19 cellular contexts compared by ENCODE assay signal in the genomic region with DNA sequence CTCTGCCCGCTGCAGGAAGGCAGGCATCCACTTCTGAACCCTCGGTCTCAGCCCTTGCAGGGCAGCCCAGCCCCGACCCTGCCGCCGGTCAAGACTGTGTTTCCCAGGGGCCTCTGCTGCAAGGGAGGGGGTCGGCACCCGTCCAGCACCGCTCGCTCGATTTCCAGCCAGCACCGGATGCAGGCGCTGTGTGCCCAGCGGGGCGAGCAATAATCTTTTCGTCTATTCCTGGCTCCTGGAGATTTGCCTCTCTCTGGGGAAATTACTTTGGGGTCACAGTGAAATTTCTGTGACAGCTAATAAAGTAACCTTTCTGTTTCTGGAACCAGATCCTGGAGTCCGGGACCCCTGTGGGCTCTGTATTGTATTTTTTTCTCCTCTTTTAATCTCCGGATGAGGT.
DNase-seq lines count a peak whose midpoint lies in the region; ATAC-seq and TF ChIP-seq lines count a peak whose summit lies in the region.
"Had no signal": no experiment of that assay in that cellular context is flagged by ENCODE, and none has a peak within 500 bp of the region (broad histone marks: within the 10 kb centered on the region; RNA-seq: fewer than 3 reads in every experiment).

No MANE protein-coding gene starts in this region.

- DNase-seq in Right ventricle myocardium inferior (ENCODE audit: missing footprints) = no peak
- no peak for DNase-seq in cardiac septum (ENCODE audit: low spot score)
- DNase-seq in heart left ventricle = peak; percentile 64 to 81 (median 78)
- no peak for DNase-seq in nephron progenitor cell
- peak; percentile 57 to 70 for DNase-seq in aorta
- no peak for DNase-seq in DMS53 (lab: John Stamatoyannopoulos, UW)
- no peak for DNase-seq in AG08395 (ENCODE audit: low spot score)
- DNase-seq: colonic mucosa; erythroblast; NCI-H1436 treated with DMSO at 0.1 percent for 48 hours; NCI-H2227 treated with DMSO at 0.1 percent for 48 hours; stimulated activated naive CD8-positive, alpha-beta T cell treated with anti-CD3 and anti-CD28 coated beads, Interleukin-15, Interleukin-2, amounts not matched to agents 100 U/mL and 50 U/mL, for 24 hours; uterus; WERI-Rb-1 had no signal

- intact Hi-C loops in Right ventricle myocardium inferior (cut with DNase I) = no loop called here
- intact Hi-C loops in cardiac septum (cut with DNase I) = no loop called here
- intact Hi-C loops in heart left ventricle (cut with DNase I) = loop anchor here in 3 of 10 donors (5.0 to 10.0 kb wide), 2 partner anchors 117 to 150 kb away; no protein-coding TSS in a partner anchor
- intact Hi-C loops in aorta (cut with DNase I) = no loop called here

- H3K4me1 ChIP-seq in heart left ventricle (peaks cover 0 to 21% (median 3%) of the 10 kb centered on the region in 12 donors), aorta (ENCODE audit: control insufficient read depth in 1 of 2, insufficient read depth in 2 of 2, low read length in 2 of 2) (no peaks in the 10 kb centered on the region)
- H3K4me1 ChIP-seq: A549, colonic mucosa, uterus had no signal

- H3K27ac Mint-ChIP-seq in nephron progenitor cell = peak overlapping the region; percentile 78
- H3K27ac Mint-ChIP-seq: CD8-positive, alpha-beta T cell; T-helper 1 cell treated with Interleukin-12 subunit alpha and Interleukin-12 subunit beta and Interleukin-4 antibody, amounts not matched to agents 30 μg/mL and 1 μg/mL, for 36 hours had no signal

- TF ChIP-seq POLR2A in heart left ventricle (IDR thresholded peaks at IDR 0.05) = no peak

- H3K4me3 ChIP-seq in heart left ventricle (peak overlapping the region in 2 of 12 donors; percentile 9 to 14), aorta (ENCODE audit: low read length in 2 of 2) (no peak overlapping the region)
- H3K4me3 ChIP-seq: A549, colonic mucosa, uterus had no signal

- H3K27me3 ChIP-seq in heart left ventricle (no peaks in the 10 kb centered on the region), aorta (ENCODE audit: control insufficient read depth in 1 of 2, insufficient read depth in 2 of 2, low read length in 1 of 2) (no peaks in the 10 kb centered on the region)
- H3K27me3 ChIP-seq: colonic mucosa, uterus had no signal

- H3K4me1 Mint-ChIP-seq in nephron progenitor cell = peaks cover 89% of the 10 kb centered on the region

- 28 to 38% (median 32%) methylated on average over 13 to 17 of the region's 17 CpGs for WGBS in heart left ventricle, 4 donors
- WGBS in aorta, 2 donors = 4 to 10% methylated on average over 17 of the region's 17 CpGs

- no peak overlapping the region for H3K4me3 Mint-ChIP-seq in nephron progenitor cell
- H3K4me3 Mint-ChIP-seq: CD8-positive, alpha-beta T cell; T-helper 1 cell treated with Interleukin-12 subunit alpha and Interleukin-12 subunit beta and Interleukin-4 antibody, amounts not matched to agents 30 μg/mL and 1 μg/mL, for 36 hours had no signal

- H3K27me3 Mint-ChIP-seq in nephron progenitor cell (ENCODE audit: low read depth, poor library complexity) = peaks cover 19% of the 10 kb centered on the region

- H3K36me3 ChIP-seq in heart left ventricle (no peaks in the 10 kb centered on the region), aorta (ENCODE audit: control insufficient read depth in 1 of 2, insufficient read depth in 2 of 2, low read length in 1 of 2) (no peaks in the 10 kb centered on the region)
- H3K36me3 ChIP-seq: colonic mucosa, uterus, WERI-Rb-1 had no signal

- H3K27ac ChIP-seq in heart left ventricle (peak overlapping the region in 5 of 12 donors; percentile 34 to 61 (median 54)), aorta (ENCODE audit: low read depth in 1 of 2, low read length in 2 of 2) (no peak overlapping the region)
- H3K27ac ChIP-seq: A549, colonic mucosa, KMS-11, uterus, WERI-Rb-1 had no signal

- H3K9me3 ChIP-seq in heart left ventricle (peaks cover 0 to 6% (median 0%) of the 10 kb centered on the region in 12 donors), aorta (ENCODE audit: control insufficient read depth, low read length) (no peaks in the 10 kb centered on the region)
- H3K9me3 ChIP-seq: colonic mucosa, uterus had no signal

- ATAC-seq in Right ventricle myocardium inferior (peak; percentile 57), heart left ventricle (peak; percentile 82 to 90 (median 84)), aorta (ENCODE audit: low FRiP score) (no peak), HG02623 (IDR thresholded peaks at IDR 0.05; ENCODE audit: unreplicated experiment) (no peak)
- ATAC-seq: A549; CD8-positive, alpha-beta T cell; stimulated activated naive CD8-positive, alpha-beta T cell treated with anti-CD3 and anti-CD28 coated beads, Interleukin-15, Interleukin-2, amounts not matched to agents 100 U/mL and 50 U/mL, for 24 hours had no signal

- H3K36me3 Mint-ChIP-seq in nephron progenitor cell (ENCODE audit: low read depth) = no peaks in the 10 kb centered on the region
- H3K36me3 Mint-ChIP-seq: CD8-positive, alpha-beta T cell had no signal

- peaks cover 7% of the 10 kb centered on the region for H3K9me3 Mint-ChIP-seq in nephron progenitor cell
- H3K9me3 Mint-ChIP-seq: T-helper 1 cell treated with Interleukin-12 subunit alpha and Interleukin-12 subunit beta and Interleukin-4 antibody, amounts not matched to agents 30 μg/mL and 1 μg/mL, for 36 hours had no signal

- TF ChIP-seq CTCF in heart left ventricle (IDR thresholded peaks at IDR 0.05) (peak in 3 of 12 donors; percentile 10 to 33 (median 32)), nephron progenitor cell (IDR thresholded peaks at IDR 0.05) (no peak)

Comparison
In these comparisons a context has a peak if more than half of its experiments do, and no peak if none do; other contexts are left out.
1. DNase-seq: peak in heart left ventricle (5 of 5) and aorta (2 of 2); none in Right ventricle myocardium inferior (single experiment), cardiac septum (single experiment), nephron progenitor cell (single experiment), DMS53 (single experiment) and AG08395 (single experiment).
2. ATAC-seq: peak in Right ventricle myocardium inferior (single experiment) and heart left ventricle (4 of 4); none in aorta (single experiment) and HG02623 (single experiment).